8 cellular contexts compared by ENCODE assay signal in the genomic region with DNA sequence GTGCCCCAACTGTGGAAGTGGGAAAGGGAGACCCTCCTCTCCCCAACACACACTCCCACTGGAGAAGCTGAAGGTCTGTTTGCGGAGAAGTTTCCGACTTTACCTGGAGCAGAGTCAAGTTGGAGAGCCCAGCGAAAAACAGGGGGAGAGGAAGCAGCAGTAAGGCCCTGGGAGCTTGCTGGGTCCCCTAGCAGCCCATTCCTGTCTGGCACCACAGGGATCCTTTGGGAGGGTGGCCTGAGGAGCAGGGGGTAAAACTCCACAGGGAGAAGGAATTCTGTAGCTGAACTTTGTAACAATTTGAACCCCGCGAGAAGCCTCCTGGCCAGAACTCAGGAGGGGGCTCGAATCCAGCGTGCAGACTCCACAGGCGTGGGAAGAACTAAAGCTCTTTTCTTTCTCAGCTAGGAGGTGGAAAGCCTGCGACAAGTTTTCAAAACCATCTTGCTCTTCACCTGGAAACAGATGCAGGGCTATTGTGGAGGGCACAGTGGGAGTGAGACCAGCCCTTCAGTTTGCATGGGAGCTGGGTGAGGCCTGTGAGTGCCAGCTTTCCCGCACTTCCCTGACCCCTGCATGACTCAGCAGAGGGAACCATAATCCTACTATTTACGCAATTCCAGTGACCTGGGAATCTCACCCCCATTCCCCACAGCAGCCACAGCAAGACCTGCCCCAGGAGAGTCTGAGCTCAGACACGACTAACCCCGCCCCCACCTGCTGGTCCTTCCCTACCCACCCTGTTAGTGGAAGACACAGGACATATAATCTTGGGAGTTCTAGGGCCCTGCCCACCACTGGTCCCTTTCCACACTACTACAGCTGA. TPM values are rescaled to one million over a fixed set of nuclear protein-coding genes. Genes with fewer than 3 reads are reported as not detected.
DNase-seq lines count a peak whose midpoint lies in the region; ATAC-seq and TF ChIP-seq lines count a peak whose summit lies in the region.

No MANE protein-coding gene starts in this region.

- peaks cover 2% of the 10 kb centered on the region for H3K9me3 Mint-ChIP-seq in CD4-positive, alpha-beta T cell
- H3K9me3 Mint-ChIP-seq in endodermal cell (no peaks in the 10 kb centered on the region), nephron (peaks cover 29% of the 10 kb centered on the region)

- H4K20me1 ChIP-seq in OCI-LY7 (ENCODE audit: insufficient read depth, low read length): no peaks in the 10 kb centered on the region; the same call in 1 of the 2 replicates

- H3K4me2 ChIP-seq in OCI-LY7 (ENCODE audit: low read length): peak overlapping the region; percentile 84

- H3K4me3 ChIP-seq in OCI-LY7 (ENCODE audit: low read depth, low read length, poor library complexity, severe bottlenecking) (peak overlapping the region; percentile 67), endodermal cell (ENCODE audit: low read length) (no peak overlapping the region)

- H3K36me3 ChIP-seq in OCI-LY7 (ENCODE audit: insufficient read depth, low read length): peaks cover 14% of the 10 kb centered on the region
- H3K36me3 ChIP-seq in endodermal cell (ENCODE audit: control insufficient read depth, insufficient read depth, low read length): no peaks in the 10 kb centered on the region

- POLR2A ChIA-PET in CD4-positive, alpha-beta T cell (lab: Charles Lee): interaction anchor here (0.9 to 4.5 kb wide), 12 partner anchors 9 to 112 kb away, joined by 3 to 24 read pairs (median 4); a partner anchor contains a TSS
- POLR2A ChIA-PET in OCI-LY7 (lab: Charles Lee): interaction anchor here (0.8 to 5.6 kb wide), 9 partner anchors 11 to 113 kb away, joined by 3 to 50 read pairs (median 4); no protein-coding TSS in a partner anchor

- CTCF ChIA-PET in CD4-positive, alpha-beta T cell (lab: Charles Lee): interaction anchor here (1.0 to 3.3 kb wide), 6 partner anchors 15 to 29 kb away, joined by 3 to 13 read pairs (median 4); a partner anchor contains a TSS
- CTCF ChIA-PET in OCI-LY7 (lab: Charles Lee; ENCODE audit: unreplicated experiment): interaction anchor here (0.5 to 2.7 kb wide), 4 partner anchors 12 to 1994 kb away, joined by 3 to 9 read pairs (median 4); no protein-coding TSS in a partner anchor

- H3K9me2 ChIP-seq in OCI-LY7 (ENCODE audit: insufficient read depth, low read length): no peaks in the 10 kb centered on the region

- no peaks in the 10 kb centered on the region for H3K27me3 Mint-ChIP-seq in CD4-positive, alpha-beta T cell
- H3K27me3 Mint-ChIP-seq in endodermal cell (ENCODE audit: insufficient read depth): peaks cover 2% of the 10 kb centered on the region
- peaks cover 18% of the 10 kb centered on the region for H3K27me3 Mint-ChIP-seq in nephron (ENCODE audit: low read depth)

- WGBS in endodermal cell (ENCODE audit: insufficient coverage in 1 of 2, insufficient read length in 1 of 2), 2 experiments: 45 to 55% methylated on average over 7 to 13 of the region's 13 CpGs

- H3K4me1 ChIP-seq in OCI-LY7 (ENCODE audit: insufficient read depth, low read length, poor library complexity, severe bottlenecking): peaks cover 93% of the 10 kb centered on the region
- peaks cover 23% of the 10 kb centered on the region for H3K4me1 ChIP-seq in endodermal cell (ENCODE audit: control insufficient read depth, insufficient read depth, low read length)

- peaks cover 85% of the 10 kb centered on the region for H3K4me1 Mint-ChIP-seq in CD4-positive, alpha-beta T cell (ENCODE audit: low read depth)
- peaks cover 38% of the 10 kb centered on the region for H3K4me1 Mint-ChIP-seq in endodermal cell
- H3K4me1 Mint-ChIP-seq in nephron: peaks cover 38% of the 10 kb centered on the region

- H3K27ac Mint-ChIP-seq in CD4-positive, alpha-beta T cell: peak overlapping the region; percentile 87
- H3K27ac Mint-ChIP-seq in endodermal cell: peak overlapping the region; percentile 96
- H3K27ac Mint-ChIP-seq in nephron: peak overlapping the region; percentile 75 to 96 (median 90)

- H3K9me3 ChIP-seq in CD4-positive, alpha-beta T cell (ENCODE audit: control insufficient read depth, low read length): no peaks in the 10 kb centered on the region
- H3K9me3 ChIP-seq in OCI-LY7 (ENCODE audit: low read length) (peaks cover 1% of the 10 kb centered on the region), endodermal cell (ENCODE audit: control insufficient read depth, low read length) (no peaks in the 10 kb centered on the region)

- H3K4me3 Mint-ChIP-seq in CD4-positive, alpha-beta T cell: peak overlapping the region; percentile 95
- H3K4me3 Mint-ChIP-seq in endodermal cell (peak overlapping the region; percentile 70), nephron (peak overlapping the region; percentile 82 to 94 (median 87))

- no peak for ATAC-seq in CD4-positive, alpha-beta T cell (ENCODE audit: poor library complexity)
- ATAC-seq in HG03378 (IDR thresholded peaks at IDR 0.05; ENCODE audit: unreplicated experiment) (no peak), HG03520 (IDR thresholded peaks at IDR 0.05; ENCODE audit: unreplicated experiment) (no peak)

- TF ChIP-seq CTCF in CD4-positive, alpha-beta T cell (IDR thresholded peaks at IDR 0.05): no peak
- TF ChIP-seq CTCF in OCI-LY7 (conservative IDR thresholded peaks at IDR 0.05; ENCODE audit: low read length) (no peak), endodermal cell (conservative IDR thresholded peaks at IDR 0.05) (no peak), nephron (IDR thresholded peaks at IDR 0.05; ENCODE audit: unreplicated experiment in 3 of 3) (no peak)

- no peaks in the 10 kb centered on the region for H3K27me3 ChIP-seq in CD4-positive, alpha-beta T cell (ENCODE audit: control insufficient read depth, insufficient read depth, low read length)
- H3K27me3 ChIP-seq in endodermal cell (ENCODE audit: control insufficient read depth, insufficient read depth, low read length, poor library complexity, severe bottlenecking): no peaks in the 10 kb centered on the region

- peak overlapping the region; percentile 73 for H3K27ac ChIP-seq in CD4-positive, alpha-beta T cell (ENCODE audit: low read depth, low read length)
- H3K27ac ChIP-seq in OCI-LY7 (ENCODE audit: low read depth, low read length, poor library complexity, severe bottlenecking) (peak overlapping the region; percentile 79), endodermal cell (ENCODE audit: low read depth, low read length) (peak overlapping the region; percentile 18)

- intact Hi-C loops in CD4-positive, alpha-beta T cell (cut with DNase I, micrococcal nuclease): loop anchor here in 1 of 2 experiments (2.0 kb wide), 1 partner anchor 14 kb away; no protein-coding TSS in a partner anchor
- intact Hi-C loops in OCI-LY7 (cut with micrococcal nuclease; ENCODE audit: unreplicated experiment): no loop called here

- peak overlapping the region; percentile 3 for H3K9ac ChIP-seq in endodermal cell (ENCODE audit: extremely low read depth, low read length, poor library complexity, severe bottlenecking)

- BruUV-seq in OCI-LY7 (replicated peaks; lab: Mats Ljungman, UMichigan): no TSS peak

- peaks cover 9% of the 10 kb centered on the region for H3K36me3 Mint-ChIP-seq in CD4-positive, alpha-beta T cell (ENCODE audit: low read depth)
- peaks cover 11% of the 10 kb centered on the region for H3K36me3 Mint-ChIP-seq in endodermal cell (ENCODE audit: low read depth)
- peaks cover 3% of the 10 kb centered on the region for H3K36me3 Mint-ChIP-seq in nephron (ENCODE audit: low read depth)

- H3K79me2 ChIP-seq in OCI-LY7 (ENCODE audit: insufficient read depth, low read depth, low read length): peaks cover 90% of the 10 kb centered on the region

- no peak for DNase-seq in CD4-positive, alpha-beta T cell
- DNase-seq in OCI-LY7 (ENCODE audit: low spot score) (no peak), endodermal cell (peak; percentile 81), NCI-H510A treated with DMSO at 0.1 percent for 48 hours (lab: John Stamatoyannopoulos, UW) (no peak), NCI-H2107 treated with DMSO at 0.1 percent for 48 hours (lab: John Stamatoyannopoulos, UW; ENCODE audit: unreplicated experiment) (no peak)

- no peak overlapping the region for H2AFZ ChIP-seq in OCI-LY7 (ENCODE audit: low read length)

RNA-seq across cellular contexts. Expression of a gene that starts 25.8 kb away (rescaled TPM):
- 10 to 100 TPM; 25.8 to 27.4 TPM for total RNA-seq in CD4-positive, alpha-beta T cell
- total RNA-seq in OCI-LY7 (2014; rRNA removed; shearing (Covaris generic)): 74.7 and 78.4 TPM in 2 replicates
- 166 and 167 TPM in 2 replicates for total RNA-seq in OCI-LY7 (2022)
- total RNA-seq in endodermal cell: 100 to 1,000 TPM; 192 to 390 TPM
- polyA plus RNA-seq in endodermal cell (2013, experiment 1 of 2): 39.8 TPM
- 48.5 TPM for polyA plus RNA-seq in endodermal cell (2013, experiment 2 of 2)

RNA-seq across cellular contexts. Expression of a gene that starts 35.6 kb away (rescaled TPM):
- total RNA-seq in CD4-positive, alpha-beta T cell: 10 to 100 TPM; 58.3 to 58.4 TPM
- 1.2 and 1.3 TPM in 2 replicates for total RNA-seq in OCI-LY7 (2014; rRNA removed; shearing (Covaris generic))
- total RNA-seq in OCI-LY7 (2022) (3.5 and 5.0 TPM in 2 replicates), endodermal cell (10 to 100 TPM; 30.6 to 38.5 TPM)
- polyA plus RNA-seq in endodermal cell (2013, experiment 1 of 2): 14.1 TPM
- 18.4 TPM for polyA plus RNA-seq in endodermal cell (2013, experiment 2 of 2)

Comparison
In these comparisons a context has a peak if more than half of its experiments do, and no peak if none do; other contexts are left out.
1. H3K27ac ChIP-seq: peak in every context shown above with its lines; median percentile 79 in OCI-LY7; 73 in CD4-positive, alpha-beta T cell; 18 in endodermal cell.
2. RNA of a gene that starts 35.6 kb away (total RNA-seq): 58.3 to 58.4 TPM in CD4-positive, alpha-beta T cell and 30.6 to 38.5 TPM in endodermal cell; 1.2 to 5.0 TPM in OCI-LY7; every median in the first group is over 4 times any median in the second.
3. Peak in every context shown above with its lines, with median percentiles within 50 percentile points of each other: H3K27ac Mint-ChIP-seq and H3K4me3 Mint-ChIP-seq.